In genomic region chr11:1774886-1775285, GRCh38 we compare ENCODE assay signal across 27 cellular contexts. TPM values are rescaled to one million over a fixed set of nuclear protein-coding genes. Genes with fewer than 3 reads are reported as not detected.
"Had no signal": no experiment of that assay in that cellular context is flagged by ENCODE, and none has a peak within 500 bp of the region (broad histone marks: within the 10 kb centered on the region; RNA-seq: fewer than 3 reads in every experiment).

No MANE protein-coding gene starts in this region.

- ATAC-seq: activated T-cell treated with anti-CD3 and anti-CD28 coated beads, Interleukin-2, amount 50 U/mL, for 72 hours; effector memory CD8-positive, alpha-beta T cell; gastrocnemius medialis; left ventricle myocardium superior; naive thymus-derived CD4-positive, alpha-beta T cell; right lobe of liver had no signal

- H3K9me3 ChIP-seq: ascending aorta, gastrocnemius medialis, right lobe of liver had no signal

- DNase-seq: activated CD4-positive, alpha-beta memory T cell treated with anti-CD3 and anti-CD28 coated beads, Interleukin-2, amount 10 ng/mL, durations not matched to agents 7 days and 5 days; activated CD4-positive, alpha-beta T cell treated with anti-CD3 and anti-CD28 coated beads, Interleukin-2, amount 10 ng/mL, durations not matched to agents 24 days and 14 days; activated CD4-positive, CD25-positive, alpha-beta regulatory T cell treated with anti-CD3 and anti-CD28 coated beads, Interleukin-2, amount 50 U/mL, for 72 hours; activated naive CD4-positive, alpha-beta T cell treated with anti-CD3 and anti-CD28 coated beads, Interleukin-2, amount 10 ng/mL, durations not matched to agents 7 days and 5 days; activated naive CD8-positive, alpha-beta T cell treated with anti-CD3 and anti-CD28 coated beads, Interleukin-2, amount 10 ng/mL, durations not matched to agents 7 days and 5 days; activated T-cell treated with anti-CD3 and anti-CD28 coated beads for 4 hours; activated T-cell treated with anti-CD3 and anti-CD28 coated beads, Interleukin-2, amount 50 U/mL, for 72 hours; cortex of kidney; effector memory CD8-positive, alpha-beta T cell; erythroblast; glutamatergic neuron; left ventricle myocardium superior; midbrain; naive thymus-derived CD4-positive, alpha-beta T cell; small intestine; stimulated activated CD4-positive, alpha-beta T cell treated with anti-CD3 and anti-CD28 coated beads, Interleukin-1b, Interleukin-23, amount 100 ng/mL, for 48 hours; stimulated activated CD4-positive, alpha-beta T cell treated with anti-CD3 and anti-CD28 coated beads, Interleukin-4, amount 100 ng/mL, for 4 hours; stimulated activated naive CD4-positive, alpha-beta T cell; T-helper 2 cell had no signal

- H2AFZ ChIP-seq: neural progenitor cell had no signal

- H3K4me2 ChIP-seq: neural progenitor cell had no signal

- H3K4me3 ChIP-seq: ascending aorta, cardiac muscle cell, gastrocnemius medialis, neural progenitor cell, right lobe of liver, tibial nerve had no signal

- H3K36me3 ChIP-seq: ascending aorta, cardiac muscle cell, gastrocnemius medialis, neural progenitor cell, right lobe of liver, tibial nerve had no signal

- H3K27me3 ChIP-seq: ascending aorta, cardiac muscle cell, gastrocnemius medialis, neural progenitor cell, right lobe of liver, tibial nerve had no signal

- H3K27ac ChIP-seq: ascending aorta, cardiac muscle cell, gastrocnemius medialis, neural progenitor cell, right lobe of liver, tibial nerve had no signal

- H3K4me1 ChIP-seq: neural progenitor cell, right lobe of liver had no signal

RNA-seq across cellular contexts. Expression of gene SYT8, which starts 59.9 kb away (rescaled TPM):
- total RNA-seq: activated CD4-positive, alpha-beta memory T cell treated with anti-CD3 and anti-CD28 coated beads, Interleukin-2, amount 10 ng/mL, durations not matched to agents 7 days and 5 days; activated CD4-positive, alpha-beta T cell treated with anti-CD3 and anti-CD28 coated beads, Interleukin-2, amount 10 ng/mL, durations not matched to agents 24 days and 14 days; activated naive CD8-positive, alpha-beta T cell treated with anti-CD3 and anti-CD28 coated beads, Interleukin-2, amount 10 ng/mL, durations not matched to agents 7 days and 5 days; activated T-cell treated with anti-CD3 and anti-CD28 coated beads, Interleukin-2, amount 50 U/mL, for 72 hours; ascending aorta; cardiac muscle cell; gastrocnemius medialis; left ventricle myocardium superior; lung microvascular endothelial cell; naive thymus-derived CD4-positive, alpha-beta T cell; temporal lobe had no signal
